In the genomic region with DNA sequence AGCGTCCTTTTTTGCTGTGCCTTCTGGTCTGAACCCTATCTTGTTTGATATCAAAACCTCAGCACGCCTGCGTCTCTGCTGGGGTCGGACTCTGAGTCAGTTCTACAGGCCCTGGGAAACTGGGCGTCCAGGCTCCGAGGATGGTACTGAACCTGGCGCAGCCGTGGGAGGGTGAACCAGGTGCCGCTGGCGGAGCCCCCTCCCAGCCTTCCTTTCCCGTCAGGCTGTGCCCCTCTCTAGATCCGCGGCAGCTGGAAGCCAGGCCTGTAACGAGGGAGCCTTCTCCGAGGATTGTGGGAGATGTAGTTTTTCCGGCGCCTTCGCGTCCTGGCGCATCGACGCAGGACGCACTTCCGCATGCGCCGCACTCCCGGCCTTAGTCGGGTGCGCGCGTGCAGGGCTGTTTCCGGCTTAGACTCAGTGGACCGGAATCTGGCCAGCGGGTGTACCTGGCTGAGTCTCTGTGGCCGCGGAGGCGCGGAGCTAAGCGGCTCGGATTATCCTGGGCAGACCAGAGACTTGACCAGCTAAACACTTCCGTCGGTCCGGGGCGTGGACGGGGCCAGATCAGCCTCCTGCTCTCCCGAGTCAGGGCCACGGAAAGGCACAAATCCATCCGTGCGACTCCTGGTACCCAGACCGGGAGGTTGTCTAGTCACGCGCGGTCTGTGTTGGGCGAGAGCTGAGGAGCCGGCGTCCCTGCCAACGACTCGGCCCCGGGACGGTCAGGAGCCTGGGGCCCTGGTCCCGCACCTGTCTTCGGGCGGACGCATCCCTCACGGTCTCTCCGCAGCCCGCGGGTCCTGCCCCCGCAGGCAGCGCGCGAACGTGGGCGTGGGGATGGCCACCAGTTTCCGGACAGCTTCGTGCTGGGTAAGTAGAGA, we compare ENCODE assay signal across 1 cellular context.
TF ChIP-seq lines count a peak whose summit lies in the region.

A gene with protein sequence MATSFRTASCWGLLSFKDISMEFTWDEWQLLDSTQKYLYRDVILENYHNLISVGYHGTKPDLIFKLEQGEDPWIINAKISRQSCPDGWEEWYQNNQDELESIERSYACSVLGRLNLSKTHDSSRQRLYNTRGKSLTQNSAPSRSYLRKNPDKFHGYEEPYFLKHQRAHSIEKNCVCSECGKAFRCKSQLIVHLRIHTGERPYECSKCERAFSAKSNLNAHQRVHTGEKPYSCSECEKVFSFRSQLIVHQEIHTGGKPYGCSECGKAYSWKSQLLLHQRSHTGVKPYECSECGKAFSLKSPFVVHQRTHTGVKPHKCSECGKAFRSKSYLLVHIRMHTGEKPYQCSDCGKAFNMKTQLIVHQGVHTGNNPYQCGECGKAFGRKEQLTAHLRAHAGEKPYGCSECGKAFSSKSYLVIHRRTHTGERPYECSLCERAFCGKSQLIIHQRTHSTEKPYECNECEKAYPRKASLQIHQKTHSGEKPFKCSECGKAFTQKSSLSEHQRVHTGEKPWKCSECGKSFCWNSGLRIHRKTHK (plus strand): TSS at position 367 of the 884 bp plus-strand sequence. CDS start 474 bp downstream, at position 841.

TF ChIP-seq in HEK293, 187 proteins besides CTCF, POLR2A, EP300 and RAD21 (continued from another document and continues in another):
- TF ChIP-seq, protein P1, sequence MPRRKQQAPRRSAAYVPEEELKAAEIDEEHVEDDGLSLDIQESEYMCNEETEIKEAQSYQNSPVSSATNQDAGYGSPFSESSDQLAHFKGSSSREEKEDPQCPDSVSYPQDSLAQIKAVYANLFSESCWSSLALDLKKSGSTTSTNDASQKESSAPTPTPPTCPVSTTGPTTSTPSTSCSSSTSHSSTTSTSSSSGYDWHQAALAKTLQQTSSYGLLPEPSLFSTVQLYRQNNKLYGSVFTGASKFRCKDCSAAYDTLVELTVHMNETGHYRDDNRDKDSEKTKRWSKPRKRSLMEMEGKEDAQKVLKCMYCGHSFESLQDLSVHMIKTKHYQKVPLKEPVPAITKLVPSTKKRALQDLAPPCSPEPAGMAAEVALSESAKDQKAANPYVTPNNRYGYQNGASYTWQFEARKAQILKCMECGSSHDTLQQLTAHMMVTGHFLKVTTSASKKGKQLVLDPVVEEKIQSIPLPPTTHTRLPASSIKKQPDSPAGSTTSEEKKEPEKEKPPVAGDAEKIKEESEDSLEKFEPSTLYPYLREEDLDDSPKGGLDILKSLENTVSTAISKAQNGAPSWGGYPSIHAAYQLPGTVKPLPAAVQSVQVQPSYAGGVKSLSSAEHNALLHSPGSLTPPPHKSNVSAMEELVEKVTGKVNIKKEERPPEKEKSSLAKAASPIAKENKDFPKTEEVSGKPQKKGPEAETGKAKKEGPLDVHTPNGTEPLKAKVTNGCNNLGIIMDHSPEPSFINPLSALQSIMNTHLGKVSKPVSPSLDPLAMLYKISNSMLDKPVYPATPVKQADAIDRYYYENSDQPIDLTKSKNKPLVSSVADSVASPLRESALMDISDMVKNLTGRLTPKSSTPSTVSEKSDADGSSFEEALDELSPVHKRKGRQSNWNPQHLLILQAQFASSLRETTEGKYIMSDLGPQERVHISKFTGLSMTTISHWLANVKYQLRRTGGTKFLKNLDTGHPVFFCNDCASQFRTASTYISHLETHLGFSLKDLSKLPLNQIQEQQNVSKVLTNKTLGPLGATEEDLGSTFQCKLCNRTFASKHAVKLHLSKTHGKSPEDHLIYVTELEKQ (tag by site-specific recombination; IDR thresholded peaks at IDR 0.05; ENCODE audit: borderline replicate concordance) = no peak
- no peak for TF ChIP-seq ZNF302 (tag by site-specific recombination; IDR thresholded peaks at IDR 0.05; ENCODE audit: low read depth)
- TF ChIP-seq ZNF621 (tag by site-specific recombination; IDR thresholded peaks at IDR 0.05) = no peak
- TF ChIP-seq ZNF529 (tag by site-specific recombination; IDR thresholded peaks at IDR 0.05; ENCODE audit: insufficient replicate concordance) = no peak
- 0 out of 2 replicates have a peak, but pooled peaks have one; percentile 31 for TF ChIP-seq KLF16 (tag by site-specific recombination; IDR thresholded peaks at IDR 0.05)
- TF ChIP-seq ZNF777 (tag by site-specific recombination; IDR thresholded peaks at IDR 0.05; ENCODE audit: borderline replicate concordance) = no peak
- no peak for TF ChIP-seq ZNF549 (tag by site-specific recombination; IDR thresholded peaks at IDR 0.05)
- TF ChIP-seq, protein P2, sequence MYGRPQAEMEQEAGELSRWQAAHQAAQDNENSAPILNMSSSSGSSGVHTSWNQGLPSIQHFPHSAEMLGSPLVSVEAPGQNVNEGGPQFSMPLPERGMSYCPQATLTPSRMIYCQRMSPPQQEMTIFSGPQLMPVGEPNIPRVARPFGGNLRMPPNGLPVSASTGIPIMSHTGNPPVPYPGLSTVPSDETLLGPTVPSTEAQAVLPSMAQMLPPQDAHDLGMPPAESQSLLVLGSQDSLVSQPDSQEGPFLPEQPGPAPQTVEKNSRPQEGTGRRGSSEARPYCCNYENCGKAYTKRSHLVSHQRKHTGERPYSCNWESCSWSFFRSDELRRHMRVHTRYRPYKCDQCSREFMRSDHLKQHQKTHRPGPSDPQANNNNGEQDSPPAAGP (tag by site-specific recombination; IDR thresholded peaks at IDR 0.05) = 0 out of 2 replicates have a peak, but pooled peaks have one; percentile 64
- no peak for TF ChIP-seq GLI4 (tag by site-specific recombination; IDR thresholded peaks at IDR 0.05)
- 0 out of 2 replicates have a peak, but pooled peaks have one; percentile 28 for TF ChIP-seq ZNF24 (tag by site-specific recombination; IDR thresholded peaks at IDR 0.05)
- no peak for TF ChIP-seq ZNF23 (tag by site-specific recombination; IDR thresholded peaks at IDR 0.05; ENCODE audit: borderline replicate concordance)
- no peak for TF ChIP-seq ZNF791 (tag by site-specific recombination; IDR thresholded peaks at IDR 0.05)
- TF ChIP-seq, protein P3, sequence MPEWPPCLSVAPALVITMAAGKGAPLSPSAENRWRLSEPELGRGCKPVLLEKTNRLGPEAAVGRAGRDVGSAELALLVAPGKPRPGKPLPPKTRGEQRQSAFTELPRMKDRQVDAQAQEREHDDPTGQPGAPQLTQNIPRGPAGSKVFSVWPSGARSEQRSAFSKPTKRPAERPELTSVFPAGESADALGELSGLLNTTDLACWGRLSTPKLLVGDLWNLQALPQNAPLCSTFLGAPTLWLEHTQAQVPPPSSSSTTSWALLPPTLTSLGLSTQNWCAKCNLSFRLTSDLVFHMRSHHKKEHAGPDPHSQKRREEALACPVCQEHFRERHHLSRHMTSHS (tag by site-specific recombination; IDR thresholded peaks at IDR 0.05) = no peak
- peak; percentile 54 for TF ChIP-seq EGR2 (tag by site-specific recombination; IDR thresholded peaks at IDR 0.05; ENCODE audit: low read depth)
- no peak for TF ChIP-seq BCL11A (tag by site-specific recombination; IDR thresholded peaks at IDR 0.05; ENCODE audit: low read depth)
- TF ChIP-seq, protein P4, sequence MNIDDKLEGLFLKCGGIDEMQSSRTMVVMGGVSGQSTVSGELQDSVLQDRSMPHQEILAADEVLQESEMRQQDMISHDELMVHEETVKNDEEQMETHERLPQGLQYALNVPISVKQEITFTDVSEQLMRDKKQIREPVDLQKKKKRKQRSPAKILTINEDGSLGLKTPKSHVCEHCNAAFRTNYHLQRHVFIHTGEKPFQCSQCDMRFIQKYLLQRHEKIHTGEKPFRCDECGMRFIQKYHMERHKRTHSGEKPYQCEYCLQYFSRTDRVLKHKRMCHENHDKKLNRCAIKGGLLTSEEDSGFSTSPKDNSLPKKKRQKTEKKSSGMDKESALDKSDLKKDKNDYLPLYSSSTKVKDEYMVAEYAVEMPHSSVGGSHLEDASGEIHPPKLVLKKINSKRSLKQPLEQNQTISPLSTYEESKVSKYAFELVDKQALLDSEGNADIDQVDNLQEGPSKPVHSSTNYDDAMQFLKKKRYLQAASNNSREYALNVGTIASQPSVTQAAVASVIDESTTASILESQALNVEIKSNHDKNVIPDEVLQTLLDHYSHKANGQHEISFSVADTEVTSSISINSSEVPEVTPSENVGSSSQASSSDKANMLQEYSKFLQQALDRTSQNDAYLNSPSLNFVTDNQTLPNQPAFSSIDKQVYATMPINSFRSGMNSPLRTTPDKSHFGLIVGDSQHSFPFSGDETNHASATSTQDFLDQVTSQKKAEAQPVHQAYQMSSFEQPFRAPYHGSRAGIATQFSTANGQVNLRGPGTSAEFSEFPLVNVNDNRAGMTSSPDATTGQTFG (tag by site-specific recombination; IDR thresholded peaks at IDR 0.05; ENCODE audit: borderline replicate concordance) = no peak
- TF ChIP-seq ZNF426 (tag by site-specific recombination; IDR thresholded peaks at IDR 0.05) = no peak
- TF ChIP-seq, protein P5, sequence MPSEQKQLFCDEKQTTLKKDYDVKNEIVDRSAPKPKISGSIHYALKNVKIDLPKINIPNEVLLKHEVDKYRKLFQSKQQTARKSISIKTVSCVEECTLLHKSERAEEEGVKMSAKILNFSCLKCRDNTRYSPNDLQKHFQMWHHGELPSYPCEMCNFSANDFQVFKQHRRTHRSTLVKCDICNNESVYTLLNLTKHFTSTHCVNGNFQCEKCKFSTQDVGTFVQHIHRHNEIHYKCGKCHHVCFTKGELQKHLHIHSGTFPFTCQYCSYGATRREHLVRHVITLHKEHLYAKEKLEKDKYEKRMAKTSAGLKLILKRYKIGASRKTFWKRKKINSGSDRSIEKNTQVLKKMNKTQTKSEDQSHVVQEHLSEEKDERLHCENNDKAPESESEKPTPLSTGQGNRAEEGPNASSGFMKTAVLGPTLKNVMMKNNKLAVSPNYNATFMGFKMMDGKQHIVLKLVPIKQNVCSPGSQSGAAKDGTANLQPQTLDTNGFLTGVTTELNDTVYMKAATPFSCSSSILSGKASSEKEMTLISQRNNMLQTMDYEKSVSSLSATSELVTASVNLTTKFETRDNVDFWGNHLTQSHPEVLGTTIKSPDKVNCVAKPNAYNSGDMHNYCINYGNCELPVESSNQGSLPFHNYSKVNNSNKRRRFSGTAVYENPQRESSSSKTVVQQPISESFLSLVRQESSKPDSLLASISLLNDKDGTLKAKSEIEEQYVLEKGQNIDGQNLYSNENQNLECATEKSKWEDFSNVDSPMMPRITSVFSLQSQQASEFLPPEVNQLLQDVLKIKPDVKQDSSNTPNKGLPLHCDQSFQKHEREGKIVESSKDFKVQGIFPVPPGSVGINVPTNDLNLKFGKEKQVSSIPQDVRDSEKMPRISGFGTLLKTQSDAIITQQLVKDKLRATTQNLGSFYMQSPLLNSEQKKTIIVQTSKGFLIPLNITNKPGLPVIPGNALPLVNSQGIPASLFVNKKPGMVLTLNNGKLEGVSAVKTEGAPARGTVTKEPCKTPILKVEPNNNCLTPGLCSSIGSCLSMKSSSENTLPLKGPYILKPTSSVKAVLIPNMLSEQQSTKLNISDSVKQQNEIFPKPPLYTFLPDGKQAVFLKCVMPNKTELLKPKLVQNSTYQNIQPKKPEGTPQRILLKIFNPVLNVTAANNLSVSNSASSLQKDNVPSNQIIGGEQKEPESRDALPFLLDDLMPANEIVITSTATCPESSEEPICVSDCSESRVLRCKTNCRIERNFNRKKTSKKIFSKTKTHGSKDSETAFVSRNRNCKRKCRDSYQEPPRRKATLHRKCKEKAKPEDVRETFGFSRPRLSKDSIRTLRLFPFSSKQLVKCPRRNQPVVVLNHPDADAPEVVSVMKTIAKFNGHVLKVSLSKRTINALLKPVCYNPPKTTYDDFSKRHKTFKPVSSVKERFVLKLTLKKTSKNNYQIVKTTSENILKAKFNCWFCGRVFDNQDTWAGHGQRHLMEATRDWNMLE (tag by site-specific recombination; conservative IDR thresholded peaks at IDR 0.05; ENCODE audit: low read depth) = peak; percentile 99
- TF ChIP-seq OVOL3 (tag by site-specific recombination; IDR thresholded peaks at IDR 0.05) = peak; percentile 33
- no peak for TF ChIP-seq ZSCAN30 (tag by site-specific recombination; IDR thresholded peaks at IDR 0.05)
- no peak for TF ChIP-seq ZNF223 (tag by site-specific recombination; IDR thresholded peaks at IDR 0.05)
- TF ChIP-seq, protein P6, sequence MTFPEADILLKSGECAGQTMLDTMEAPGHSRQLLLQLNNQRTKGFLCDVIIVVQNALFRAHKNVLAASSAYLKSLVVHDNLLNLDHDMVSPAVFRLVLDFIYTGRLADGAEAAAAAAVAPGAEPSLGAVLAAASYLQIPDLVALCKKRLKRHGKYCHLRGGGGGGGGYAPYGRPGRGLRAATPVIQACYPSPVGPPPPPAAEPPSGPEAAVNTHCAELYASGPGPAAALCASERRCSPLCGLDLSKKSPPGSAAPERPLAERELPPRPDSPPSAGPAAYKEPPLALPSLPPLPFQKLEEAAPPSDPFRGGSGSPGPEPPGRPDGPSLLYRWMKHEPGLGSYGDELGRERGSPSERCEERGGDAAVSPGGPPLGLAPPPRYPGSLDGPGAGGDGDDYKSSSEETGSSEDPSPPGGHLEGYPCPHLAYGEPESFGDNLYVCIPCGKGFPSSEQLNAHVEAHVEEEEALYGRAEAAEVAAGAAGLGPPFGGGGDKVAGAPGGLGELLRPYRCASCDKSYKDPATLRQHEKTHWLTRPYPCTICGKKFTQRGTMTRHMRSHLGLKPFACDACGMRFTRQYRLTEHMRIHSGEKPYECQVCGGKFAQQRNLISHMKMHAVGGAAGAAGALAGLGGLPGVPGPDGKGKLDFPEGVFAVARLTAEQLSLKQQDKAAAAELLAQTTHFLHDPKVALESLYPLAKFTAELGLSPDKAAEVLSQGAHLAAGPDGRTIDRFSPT (tag by site-specific recombination; IDR thresholded peaks at IDR 0.05) = no peak
- no peak for TF ChIP-seq FEZF1 (tag by site-specific recombination; IDR thresholded peaks at IDR 0.05)
- no peak for TF ChIP-seq ZNF423 (tag by site-specific recombination; IDR thresholded peaks at IDR 0.05)
- no peak for TF ChIP-seq ZNF239 (tag by site-specific recombination; IDR thresholded peaks at IDR 0.05)
- peak; percentile 25; the same call in 1 of the 2 replicates for TF ChIP-seq ZNF610 (tag by site-specific recombination; IDR thresholded peaks at IDR 0.05; ENCODE audit: borderline replicate concordance)
- no peak for TF ChIP-seq KLF7 (tag by site-specific recombination; IDR thresholded peaks at IDR 0.05; ENCODE audit: borderline replicate concordance)
- no peak for TF ChIP-seq ZNF654 (tag by site-specific recombination; IDR thresholded peaks at IDR 0.05; ENCODE audit: low read depth)
- TF ChIP-seq, protein P7, sequence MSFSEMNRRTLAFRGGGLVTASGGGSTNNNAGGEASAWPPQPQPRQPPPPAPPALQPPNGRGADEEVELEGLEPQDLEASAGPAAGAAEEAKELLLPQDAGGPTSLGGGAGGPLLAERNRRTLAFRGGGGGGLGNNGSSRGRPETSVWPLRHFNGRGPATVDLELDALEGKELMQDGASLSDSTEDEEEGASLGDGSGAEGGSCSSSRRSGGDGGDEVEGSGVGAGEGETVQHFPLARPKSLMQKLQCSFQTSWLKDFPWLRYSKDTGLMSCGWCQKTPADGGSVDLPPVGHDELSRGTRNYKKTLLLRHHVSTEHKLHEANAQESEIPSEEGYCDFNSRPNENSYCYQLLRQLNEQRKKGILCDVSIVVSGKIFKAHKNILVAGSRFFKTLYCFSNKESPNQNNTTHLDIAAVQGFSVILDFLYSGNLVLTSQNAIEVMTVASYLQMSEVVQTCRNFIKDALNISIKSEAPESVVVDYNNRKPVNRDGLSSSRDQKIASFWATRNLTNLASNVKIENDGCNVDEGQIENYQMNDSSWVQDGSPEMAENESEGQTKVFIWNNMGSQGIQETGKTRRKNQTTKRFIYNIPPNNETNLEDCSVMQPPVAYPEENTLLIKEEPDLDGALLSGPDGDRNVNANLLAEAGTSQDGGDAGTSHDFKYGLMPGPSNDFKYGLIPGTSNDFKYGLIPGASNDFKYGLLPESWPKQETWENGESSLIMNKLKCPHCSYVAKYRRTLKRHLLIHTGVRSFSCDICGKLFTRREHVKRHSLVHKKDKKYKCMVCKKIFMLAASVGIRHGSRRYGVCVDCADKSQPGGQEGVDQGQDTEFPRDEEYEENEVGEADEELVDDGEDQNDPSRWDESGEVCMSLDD (tag by site-specific recombination; IDR thresholded peaks at IDR 0.05) = no peak
- TF ChIP-seq ZNF677 (tag by site-specific recombination; IDR thresholded peaks at IDR 0.05) = no peak
